ENCODE assay signal across 13 cellular contexts in genomic region chr3:191455257-191455952, GRCh38. TPM values are rescaled to one million over a fixed set of nuclear protein-coding genes. Genes with fewer than 3 reads are reported as not detected.
DNase-seq lines count a peak whose midpoint lies in the region; ATAC-seq lines count a peak whose summit lies in the region.
"Had no signal": no experiment of that assay in that cellular context is flagged by ENCODE, and none has a peak within 500 bp of the region (broad histone marks: within the 10 kb centered on the region; RNA-seq: fewer than 3 reads in every experiment).

No MANE protein-coding gene starts in this region.

- H3K4me1 Mint-ChIP-seq in activated naive CD4-positive, alpha-beta T cell treated with anti-CD3 and anti-CD28 coated beads for 36 hours (ENCODE audit: low read depth) = no peaks in the 10 kb centered on the region
- H3K4me1 Mint-ChIP-seq: activated naive CD8-positive, alpha-beta T cell treated with anti-CD3 and anti-CD28 coated beads, Interleukin-2, amount 50 U/mL, for 24 hours had no signal

- H3K9me3 Mint-ChIP-seq in activated naive CD4-positive, alpha-beta T cell treated with anti-CD3 and anti-CD28 coated beads for 36 hours = peaks cover 3% of the 10 kb centered on the region

- peak overlapping the region; percentile 55 for H3K4me3 ChIP-seq in SK-N-MC
- H3K4me3 ChIP-seq: esophagus squamous epithelium had no signal

- no peaks in the 10 kb centered on the region for H3K36me3 Mint-ChIP-seq in activated naive CD4-positive, alpha-beta T cell treated with anti-CD3 and anti-CD28 coated beads for 36 hours (ENCODE audit: low read depth)

- ATAC-seq in GM18517 (IDR thresholded peaks at IDR 0.05; ENCODE audit: unreplicated experiment) = peak; percentile 64
- peak; percentile 77 for ATAC-seq in GM21528 (IDR thresholded peaks at IDR 0.05; ENCODE audit: low FRiP score, unreplicated experiment)
- ATAC-seq in HG03108 (IDR thresholded peaks at IDR 0.05; ENCODE audit: unreplicated experiment) = peak; percentile 74
- ATAC-seq: activated naive CD8-positive, alpha-beta T cell treated with anti-CD3 and anti-CD28 coated beads, Interleukin-2, amount 50 U/mL, for 24 hours had no signal

- peak overlapping the region; percentile 67 for H3K9ac ChIP-seq in SK-N-MC (ENCODE audit: insufficient read length)

- H3K36me3 ChIP-seq in SK-N-MC (ENCODE audit: insufficient read depth, low read length) = no peaks in the 10 kb centered on the region
- H3K36me3 ChIP-seq: esophagus squamous epithelium had no signal

- H3K27me3 Mint-ChIP-seq in activated naive CD4-positive, alpha-beta T cell treated with anti-CD3 and anti-CD28 coated beads for 36 hours (ENCODE audit: low read depth) = no peaks in the 10 kb centered on the region
- H3K27me3 Mint-ChIP-seq: activated naive CD8-positive, alpha-beta T cell treated with anti-CD3 and anti-CD28 coated beads, Interleukin-2, amount 50 U/mL, for 24 hours had no signal

- H3K27ac Mint-ChIP-seq in activated naive CD4-positive, alpha-beta T cell treated with anti-CD3 and anti-CD28 coated beads for 36 hours = no peak overlapping the region
- H3K27ac Mint-ChIP-seq: activated naive CD8-positive, alpha-beta T cell treated with anti-CD3 and anti-CD28 coated beads, Interleukin-2, amount 50 U/mL, for 24 hours had no signal

- H3K27ac ChIP-seq in SK-N-MC = peak overlapping the region; percentile 83
- H3K27ac ChIP-seq: C4-2B, esophagus squamous epithelium had no signal

- DNase-seq in SK-N-MC (ENCODE audit: low read depth, low spot score) (peak; percentile 35), COLO668 (lab: John Stamatoyannopoulos, UW; ENCODE audit: unreplicated experiment) (no peak), NCI-H748 treated with DMSO at 0.1 percent for 48 hours (lab: John Stamatoyannopoulos, UW) (no peak)
- DNase-seq in activated naive CD4-positive, alpha-beta T cell treated with anti-CD3 and anti-CD28 coated beads for 36 hours = no peak
- DNase-seq in activated CD8-positive, alpha-beta memory T cell treated with anti-CD3 and anti-CD28 coated beads, Interleukin-2, amount 50 U/mL, for 48 hours = no peak
- DNase-seq: activated naive CD8-positive, alpha-beta T cell treated with anti-CD3 and anti-CD28 coated beads, Interleukin-2, amount 50 U/mL, for 24 hours; esophagus squamous epithelium; NCI-H1092 treated with DMSO at 0.1 percent for 48 hours had no signal

- H3K4me3 Mint-ChIP-seq in activated naive CD4-positive, alpha-beta T cell treated with anti-CD3 and anti-CD28 coated beads for 36 hours = no peak overlapping the region
- H3K4me3 Mint-ChIP-seq: activated naive CD8-positive, alpha-beta T cell treated with anti-CD3 and anti-CD28 coated beads, Interleukin-2, amount 50 U/mL, for 24 hours had no signal

- H3K9me3 ChIP-seq in SK-N-MC (ENCODE audit: low read depth, low read length) = no peaks in the 10 kb centered on the region
- H3K9me3 ChIP-seq: esophagus squamous epithelium had no signal

- intact Hi-C loops in activated naive CD4-positive, alpha-beta T cell treated with anti-CD3 and anti-CD28 coated beads for 36 hours (cut with micrococcal nuclease) = no loop called here

- CTCF ChIA-PET in activated naive CD4-positive, alpha-beta T cell treated with anti-CD3 and anti-CD28 coated beads for 36 hours (lab: Charles Lee) = no interaction called here

RNA-seq across cellular contexts. Expression of gene PYDC2, which starts 5.6 kb away (rescaled TPM):
- not detected for total RNA-seq in activated naive CD4-positive, alpha-beta T cell treated with anti-CD3 and anti-CD28 coated beads for 36 hours
- total RNA-seq: esophagus squamous epithelium, renal cortical epithelial cell had no signal
